8 cellular contexts compared by ENCODE assay signal in the genomic region with DNA sequence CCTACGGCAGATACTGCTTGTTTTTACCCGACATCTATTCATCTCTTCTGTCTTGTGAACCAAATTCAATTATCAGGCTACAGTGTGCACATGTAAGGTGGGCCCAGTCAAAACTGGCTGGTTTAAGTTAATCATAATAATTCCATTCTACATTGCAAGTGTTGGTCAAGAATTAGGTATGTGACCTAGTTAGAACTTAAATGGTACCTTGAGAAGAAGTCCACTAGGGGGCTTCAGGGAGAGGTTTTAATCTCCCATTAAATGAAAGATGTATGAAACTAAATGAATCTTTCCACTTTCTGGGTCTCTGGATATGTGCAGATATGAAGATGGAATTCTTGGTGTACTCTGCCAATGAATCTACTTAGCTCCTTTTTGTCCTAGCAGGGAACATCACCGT.
A peak's percentile ranks its signal among the peaks of the same experiment; 100 is the strongest.
DNase-seq lines count a peak whose midpoint lies in the region; ATAC-seq and TF ChIP-seq lines count a peak whose summit lies in the region.

No MANE protein-coding gene starts in this region.

- peaks cover 11% of the 10 kb centered on the region for H3K36me3 ChIP-seq in PC-9 (ENCODE audit: low read depth)
- no peaks in the 10 kb centered on the region for H3K36me3 ChIP-seq in thoracic aorta

- no peak for ATAC-seq in thoracic aorta (ENCODE audit: insufficient number of reproducible peaks, low FRiP score, low read depth)

- BruUV-seq in PC-9 (replicated peaks; lab: Mats Ljungman, UMichigan), result no TSS peak

- H3K27ac ChIP-seq in PC-9, result no peak overlapping the region
- no peak overlapping the region for H3K27ac ChIP-seq in thoracic aorta
- no peak overlapping the region for H3K27ac ChIP-seq in coronary artery

- H3K9me2 ChIP-seq in PC-9 (ENCODE audit: insufficient read depth), result no peaks in the 10 kb centered on the region

- H3K79me2 ChIP-seq in PC-9 (ENCODE audit: low read depth), result no peaks in the 10 kb centered on the region

- POLR2A ChIA-PET in PC-9 (lab: Charles Lee; ENCODE audit: unreplicated experiment), result no interaction called here

- no peaks in the 10 kb centered on the region for H3K4me1 ChIP-seq in PC-9 (replicated peaks; ENCODE audit: insufficient read depth)
- H3K4me1 ChIP-seq in thoracic aorta (ENCODE audit: control insufficient read depth in 1 of 2, low read depth in 2 of 2), result peaks cover 12 to 15% of the 10 kb centered on the region in 2 donors

- intact Hi-C loops in PC-9 (cut with micrococcal nuclease; ENCODE audit: unreplicated experiment), result loop anchor here (2.0 to 10.0 kb wide), 2 partner anchors 184 to 306 kb away; partner anchors contain the start of gene CDC42BPA

- H4K20me1 ChIP-seq in PC-9 (ENCODE audit: insufficient read depth), result no peaks in the 10 kb centered on the region

- CTCF ChIA-PET in PC-9 (lab: Charles Lee), result no interaction called here

- H2AFZ ChIP-seq in PC-9, result no peak overlapping the region

- H3K4me2 ChIP-seq in PC-9, result no peak overlapping the region

- H3K9me3 ChIP-seq in PC-9 (ENCODE audit: insufficient read depth, low read depth) (no peaks in the 10 kb centered on the region), thoracic aorta (no peaks in the 10 kb centered on the region)

- TF ChIP-seq CTCF in PC-9 (conservative IDR thresholded peaks at IDR 0.05) (peak; percentile 69), fibroblast of mammary gland (conservative IDR thresholded peaks at IDR 0.05; ENCODE audit: control insufficient read depth, insufficient read depth, low read depth, low read length) (peak; percentile 63), thoracic aorta (IDR thresholded peaks at IDR 0.05) (peak; percentile 51), coronary artery (IDR thresholded peaks at IDR 0.05) (no peak)

- DNase-seq in NCI-H82 (lab: John Stamatoyannopoulos, UW), result peak; percentile 47
- DNase-seq in NCI-H82 treated with DMSO at 0.1 percent for 48 hours (lab: John Stamatoyannopoulos, UW; ENCODE audit: unreplicated experiment), result no peak
- no peak for DNase-seq in PC-9
- DNase-seq in fibroblast of mammary gland (ENCODE audit: low read depth), result peak; percentile 56
- no peak for DNase-seq in thoracic aorta (ENCODE audit: low spot score)
- DNase-seq in coronary artery (ENCODE audit: low spot score), result no peak
- DNase-seq in H4 (ENCODE audit: low spot score), result no peak
- DNase-seq in activated CD4-positive, alpha-beta T cell treated with anti-CD3 and anti-CD28 coated beads for 4 hours, result no peak

- H3K4me3 ChIP-seq in PC-9, result no peak overlapping the region
- H3K4me3 ChIP-seq in fibroblast of mammary gland (ENCODE audit: control insufficient read depth, low read depth, low read length), result no peak overlapping the region
- H3K4me3 ChIP-seq in thoracic aorta, result no peak overlapping the region
- H3K4me3 ChIP-seq in coronary artery, result no peak overlapping the region

- H3K27me3 ChIP-seq in PC-9 (ENCODE audit: insufficient read depth, low read depth) (no peaks in the 10 kb centered on the region), thoracic aorta (replicated peaks; ENCODE audit: insufficient read depth) (no peaks in the 10 kb centered on the region)

- H3F3A ChIP-seq in PC-9 (ENCODE audit: insufficient read depth, low read depth), result no peaks in the 10 kb centered on the region

Comparison
In these comparisons a context has a peak if more than half of its experiments do, and no peak if none do; other contexts are left out.
1. DNase-seq: peak in NCI-H82 (single experiment) and fibroblast of mammary gland (single experiment); none in NCI-H82 treated with DMSO at 0.1 percent for 48 hours (single experiment), PC-9 (0 of 2), thoracic aorta (single experiment), coronary artery (single experiment), H4 (single experiment) and activated CD4-positive, alpha-beta T cell treated with anti-CD3 and anti-CD28 coated beads for 4 hours (0 of 2).